In the genomic region with DNA sequence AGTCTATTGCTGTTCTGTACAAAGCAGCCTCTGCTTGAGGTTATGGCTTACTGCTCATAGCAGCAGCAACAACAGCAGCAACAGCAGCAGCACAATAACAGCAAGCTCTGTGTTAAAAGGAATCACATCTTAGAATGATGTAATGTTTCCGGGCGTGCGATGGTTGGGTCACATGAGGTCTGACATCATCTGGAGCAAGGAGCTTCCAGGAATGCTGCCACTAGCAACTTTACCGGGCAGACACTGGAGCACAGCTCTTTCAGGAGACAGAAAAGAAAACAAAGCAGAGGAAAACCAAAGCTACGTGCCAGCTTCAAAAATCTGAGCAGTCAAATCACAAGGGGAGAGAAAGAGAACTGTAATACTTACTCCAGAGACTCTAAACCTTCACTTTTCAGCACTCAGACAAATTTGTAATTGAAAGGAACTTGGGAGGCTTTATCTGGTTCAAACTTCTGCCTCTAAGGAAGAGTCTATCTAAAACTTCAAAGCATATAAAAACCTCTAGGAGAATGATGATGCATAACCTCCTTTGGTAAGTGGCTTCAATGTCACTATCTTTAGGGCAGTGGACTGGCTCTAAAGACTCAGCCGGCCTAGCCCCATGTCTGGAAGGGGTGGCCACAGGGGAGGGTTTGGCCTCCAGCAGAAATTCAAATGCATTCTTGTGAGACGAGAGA, we compare ENCODE assay signal across 8 cellular contexts. TPM values are rescaled to one million over a fixed set of nuclear protein-coding genes. Genes with fewer than 3 reads are reported as not detected.
DNase-seq lines count a peak whose midpoint lies in the region; ATAC-seq and TF ChIP-seq lines count a peak whose summit lies in the region.

No MANE protein-coding gene starts in this region.

- no peaks in the 10 kb centered on the region for H3K4me1 ChIP-seq in mesendoderm (ENCODE audit: control insufficient read depth, low read depth, low read length)
- no peaks in the 10 kb centered on the region for H3K4me1 ChIP-seq in uterus
- no peaks in the 10 kb centered on the region for H3K4me1 ChIP-seq in OCI-LY7 (ENCODE audit: insufficient read depth, low read length, poor library complexity, severe bottlenecking)

- peak overlapping the region; percentile 79 for H4K8ac ChIP-seq in mesendoderm (ENCODE audit: low read depth, low read length)

- H4K20me1 ChIP-seq in OCI-LY7 (ENCODE audit: insufficient read depth, low read length), result no peaks in the 10 kb centered on the region

- H3K4me3 ChIP-seq in mesendoderm (ENCODE audit: low read length), result no peak overlapping the region
- no peak overlapping the region for H3K4me3 ChIP-seq in uterus
- no peak overlapping the region for H3K4me3 ChIP-seq in OCI-LY7 (ENCODE audit: low read depth, low read length, poor library complexity, severe bottlenecking)

- no peaks in the 10 kb centered on the region for H3K9me2 ChIP-seq in OCI-LY7 (ENCODE audit: insufficient read depth, low read length)

- H3K4ac ChIP-seq in mesendoderm (ENCODE audit: low read depth, low read length), result no peak overlapping the region

- TF ChIP-seq POLR2A in uterus (IDR thresholded peaks at IDR 0.05), result peak; percentile 28

- WGBS in mesendoderm (ENCODE audit: extremely low coverage, insufficient coverage, low lambda C conversion rate), result no CpG with 5 or more reads among the region's 7 CpGs

- no peaks in the 10 kb centered on the region for H3K27me3 ChIP-seq in mesendoderm (ENCODE audit: insufficient read depth, low read length, poor library complexity)
- no peaks in the 10 kb centered on the region for H3K27me3 ChIP-seq in uterus

- H3K9me3 Mint-ChIP-seq in Calu3 (ENCODE audit: low read depth, unreplicated experiment), result no peaks in the 10 kb centered on the region
- no peaks in the 10 kb centered on the region for H3K9me3 Mint-ChIP-seq in endothelial cell (ENCODE audit: unreplicated experiment)

- peak; percentile 60 for DNase-seq in Calu3
- DNase-seq in NCI-H774 (lab: John Stamatoyannopoulos, UW), result peak; percentile 67
- DNase-seq in endothelial cell (ENCODE audit: low spot score), result peak; percentile 27
- DNase-seq in mesendoderm, result peak; percentile 89
- peak; percentile 74 to 80 for DNase-seq in uterus
- no peak for DNase-seq in OCI-LY7 (ENCODE audit: low spot score)
- no peak for DNase-seq in activated effector memory CD4-positive, alpha-beta T cell treated with Interleukin-2 at 50 U/mL for 16 hours

- H3K27ac Mint-ChIP-seq in Calu3 (ENCODE audit: unreplicated experiment) (peak overlapping the region; percentile 56), endothelial cell (ENCODE audit: unreplicated experiment) (peak overlapping the region; percentile 84)

- intact Hi-C loops in Calu3 (cut with micrococcal nuclease; ENCODE audit: unreplicated experiment) (loop anchor here (5.0 kb wide), 1 partner anchor 72 kb away; no protein-coding TSS in a partner anchor), uterus (cut with DNase I; ENCODE audit: low total_unique reads) (no loop called here), OCI-LY7 (cut with micrococcal nuclease; ENCODE audit: unreplicated experiment) (no loop called here)

- no peak overlapping the region for H3K23ac ChIP-seq in mesendoderm (ENCODE audit: low read length)

- TF ChIP-seq CTCF in Calu3 (IDR thresholded peaks at IDR 0.05; ENCODE audit: unreplicated experiment) (no peak), endothelial cell (IDR thresholded peaks at IDR 0.05; ENCODE audit: unreplicated experiment) (no peak), uterus (IDR thresholded peaks at IDR 0.05) (no peak), OCI-LY7 (conservative IDR thresholded peaks at IDR 0.05; ENCODE audit: low read length) (no peak)

- no peaks in the 10 kb centered on the region for H3K27me3 Mint-ChIP-seq in Calu3 (ENCODE audit: unreplicated experiment)
- H3K27me3 Mint-ChIP-seq in endothelial cell (ENCODE audit: unreplicated experiment), result no peaks in the 10 kb centered on the region

- H2BK5ac ChIP-seq in mesendoderm (ENCODE audit: low read length), result no peak overlapping the region

- H3K18ac ChIP-seq in mesendoderm (ENCODE audit: low read length), result no peak overlapping the region

- H3K9me3 ChIP-seq in uterus (no peaks in the 10 kb centered on the region), OCI-LY7 (ENCODE audit: low read length) (no peaks in the 10 kb centered on the region)

- H3K4me2 ChIP-seq in mesendoderm (ENCODE audit: low read length) (no peak overlapping the region), OCI-LY7 (ENCODE audit: low read length) (no peak overlapping the region)

- no peak overlapping the region for H3K4me3 Mint-ChIP-seq in Calu3 (ENCODE audit: low read depth, unreplicated experiment)
- no peak overlapping the region for H3K4me3 Mint-ChIP-seq in endothelial cell (ENCODE audit: unreplicated experiment)

- H3K36me3 Mint-ChIP-seq in Calu3 (ENCODE audit: insufficient read depth, unreplicated experiment), result no peaks in the 10 kb centered on the region
- H3K36me3 Mint-ChIP-seq in endothelial cell (ENCODE audit: low read depth, unreplicated experiment), result no peaks in the 10 kb centered on the region

- H3K27ac ChIP-seq in mesendoderm (ENCODE audit: low read depth, low read length), result no peak overlapping the region
- H3K27ac ChIP-seq in uterus, result peak overlapping the region; percentile 77 to 80
- H3K27ac ChIP-seq in OCI-LY7 (ENCODE audit: low read depth, low read length, poor library complexity, severe bottlenecking), result no peak overlapping the region

- no peak for ATAC-seq in GM19467 (IDR thresholded peaks at IDR 0.05; ENCODE audit: unreplicated experiment)

- POLR2A ChIA-PET in OCI-LY7 (lab: Charles Lee), result no interaction called here

- H3K79me1 ChIP-seq in mesendoderm (ENCODE audit: low read length), result no peaks in the 10 kb centered on the region

- no peak overlapping the region for H2BK15ac ChIP-seq in mesendoderm (replicated peaks; ENCODE audit: low read depth)

- H3K79me2 ChIP-seq in mesendoderm (ENCODE audit: control insufficient read depth, insufficient read depth, low read length) (no peaks in the 10 kb centered on the region), OCI-LY7 (ENCODE audit: insufficient read depth, low read depth, low read length) (no peaks in the 10 kb centered on the region)

- peaks cover 10% of the 10 kb centered on the region for H3K4me1 Mint-ChIP-seq in Calu3 (ENCODE audit: low read depth, unreplicated experiment)
- H3K4me1 Mint-ChIP-seq in endothelial cell (ENCODE audit: unreplicated experiment), result peaks cover 18% of the 10 kb centered on the region

- no peak overlapping the region for H2AK5ac ChIP-seq in mesendoderm (ENCODE audit: low read length)

- no peak overlapping the region for H2AFZ ChIP-seq in OCI-LY7 (ENCODE audit: low read length)

- TSS peak; percentile 97 for BruUV-seq in Calu3 (replicated peaks; lab: Mats Ljungman, UMichigan)
- BruUV-seq in OCI-LY7 (replicated peaks; lab: Mats Ljungman, UMichigan), result no TSS peak

- H3K36me3 ChIP-seq in mesendoderm (ENCODE audit: control insufficient read depth, insufficient read depth, low read length) (no peaks in the 10 kb centered on the region), uterus (no peaks in the 10 kb centered on the region), OCI-LY7 (ENCODE audit: insufficient read depth, low read length) (no peaks in the 10 kb centered on the region)

- peak overlapping the region; percentile 4 for H3K9ac ChIP-seq in mesendoderm (ENCODE audit: low read length)

- H4K5ac ChIP-seq in mesendoderm (ENCODE audit: low read length), result no peak overlapping the region

- H3K56ac ChIP-seq in mesendoderm (ENCODE audit: low read length), result peak overlapping the region; percentile 10

- no peak overlapping the region for H2BK120ac ChIP-seq in mesendoderm (ENCODE audit: low read depth, low read length)

- CTCF ChIA-PET in Calu3 (lab: Charles Lee), result interaction anchor here (0.7 to 1.4 kb wide), 4 partner anchors 10 to 432 kb away, joined by 3 to 6 read pairs (median 4); no protein-coding TSS in a partner anchor
- CTCF ChIA-PET in OCI-LY7 (lab: Charles Lee; ENCODE audit: unreplicated experiment), result no interaction called here

RNA-seq across cellular contexts. Expression of gene RAB3GAP2, which starts 28.3 kb away (rescaled TPM):
- total RNA-seq in Calu3 (2022) (43.2 and 48.0 TPM in 2 replicates), endothelial cell (ENCODE audit: unreplicated experiment) (34.5 TPM), uterus (10 to 100 TPM in 3 of 4 donors, 1 to 10 TPM in 1; 9.4 to 47.6 (median 33.5) TPM), OCI-LY7 (2022) (37.4 and 41.1 TPM in 2 replicates)
- polyA plus RNA-seq in mesendoderm (2013, experiment 1 of 2), result 19.2 TPM
- polyA plus RNA-seq in mesendoderm (2013, experiment 2 of 2), result 18.4 TPM
- 16.9 and 22.6 TPM in 2 replicates for total RNA-seq in OCI-LY7 (2014; rRNA removed; shearing (Covaris generic))

Comparison
In these comparisons a context has a peak if more than half of its experiments do, and no peak if none do; other contexts are left out.
1. DNase-seq: peak in Calu3 (single experiment), NCI-H774 (single experiment), endothelial cell (single experiment), mesendoderm (single experiment) and uterus (2 of 2); none in OCI-LY7 (single experiment) and activated effector memory CD4-positive, alpha-beta T cell treated with Interleukin-2 at 50 U/mL for 16 hours (single experiment).
2. H3K27ac ChIP-seq: peak in uterus (2 of 2); none in mesendoderm (single experiment) and OCI-LY7 (single experiment).